Comparison of ENCODE assay signal across 19 cellular contexts in the genomic region with DNA sequence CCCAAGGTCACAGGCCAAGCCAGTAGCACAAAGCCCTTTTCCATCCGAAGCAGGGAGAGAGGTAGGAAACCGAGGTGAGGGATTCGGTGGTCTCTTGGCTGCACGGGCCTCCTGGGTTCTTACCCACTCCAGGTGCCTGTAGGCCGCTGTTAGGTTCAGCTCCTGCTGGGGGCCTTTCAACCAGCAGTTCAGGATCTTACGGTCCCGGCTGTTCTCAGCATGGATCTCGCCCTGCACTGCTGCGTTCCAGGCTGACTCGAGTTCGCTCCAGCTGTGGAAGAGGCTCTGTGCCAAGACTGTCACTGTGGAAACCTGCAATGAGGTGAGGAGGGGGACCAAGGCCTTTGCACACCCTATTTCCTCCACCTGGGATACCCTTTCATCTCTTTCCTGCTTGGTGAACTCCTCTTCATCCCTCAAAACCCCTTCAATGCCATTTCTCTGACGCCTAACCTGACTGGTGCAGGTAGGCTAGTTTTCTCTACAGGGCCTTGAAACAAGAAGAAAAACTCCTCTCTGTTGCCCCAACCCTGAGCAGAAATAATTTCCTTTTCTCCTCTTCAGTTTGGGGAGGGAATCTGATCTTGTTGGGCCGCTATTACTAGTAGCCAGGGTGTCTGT.
"Had no signal": no experiment of that assay in that cellular context is flagged by ENCODE, and none has a peak within 500 bp of the region (broad histone marks: within the 10 kb centered on the region; RNA-seq: fewer than 3 reads in every experiment).

No MANE protein-coding gene starts in this region.

- H3K27me3 ChIP-seq: MG63 had no signal

- DNase-seq: IMR-90, Karpas-422, KG1, MG63, NCI-H1092, NCI-H1105 treated with DMSO at 0.1 percent for 48 hours, NCI-H1417 treated with DMSO at 0.1 percent for 48 hours, NCI-H146, NCI-H1694 treated with DMSO at 0.1 percent for 48 hours, NCI-H2029, NCI-H2081 treated with DMSO at 0.1 percent for 48 hours, NCI-H2171, NCI-H226, NCI-H524, NCI-H526 treated with DMSO at 0.1 percent for 48 hours, NCI-H774, PC-3, SHP77 had no signal

- H3K27ac ChIP-seq: RWPE1 had no signal

- H3K4me3 ChIP-seq: MG63 had no signal

- H3K36me3 ChIP-seq: MG63 had no signal

- H3K9me3 ChIP-seq: MG63 had no signal
